ENCODE assay signal across 22 cellular contexts in the genomic region with DNA sequence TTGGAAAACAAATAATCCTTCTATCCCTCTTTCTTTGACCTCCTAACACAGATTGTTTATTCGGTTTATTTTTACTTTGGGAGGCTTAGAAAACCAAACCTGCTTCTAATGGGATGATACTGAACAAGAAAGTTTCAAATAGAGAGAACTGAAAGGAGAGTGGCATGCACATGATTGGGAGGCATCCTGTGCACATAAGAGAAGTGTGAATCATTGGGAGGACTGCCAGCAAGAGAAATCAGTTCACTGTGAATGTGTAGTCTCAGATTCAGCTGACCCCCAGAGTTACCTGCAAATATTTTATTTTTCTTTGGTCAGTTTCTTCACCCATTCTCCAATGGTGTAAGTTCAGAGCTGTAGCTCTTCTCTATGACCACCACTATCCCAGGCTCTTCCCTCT.
DNase-seq lines count a peak whose midpoint lies in the region; ATAC-seq and TF ChIP-seq lines count a peak whose summit lies in the region.
"Had no signal": no experiment of that assay in that cellular context is flagged by ENCODE, and none has a peak within 500 bp of the region (broad histone marks: within the 10 kb centered on the region; RNA-seq: fewer than 3 reads in every experiment).

No MANE protein-coding gene starts in this region.

- no peaks in the 10 kb centered on the region for H3K9me3 Mint-ChIP-seq in GM23338
- H3K9me3 Mint-ChIP-seq: neural progenitor cell, T-cell, WTC11 had no signal

- ATAC-seq in GM23338 (no peak), HG02642 (IDR thresholded peaks at IDR 0.05; ENCODE audit: poor library complexity, unreplicated experiment) (no peak)
- ATAC-seq: gastrocnemius medialis, T-cell, WTC11 had no signal

- H2AFZ ChIP-seq in GM23338 (peak overlapping the region; percentile 56; the same call in 1 of the 2 replicates), fibroblast of lung (ENCODE audit: low read length) (no peak overlapping the region)
- H2AFZ ChIP-seq: neural progenitor cell had no signal

- H4K20me1 ChIP-seq in GM23338 (replicated peaks; ENCODE audit: insufficient read depth) (no peaks in the 10 kb centered on the region), fibroblast of lung (ENCODE audit: control insufficient read depth, extremely low read depth, insufficient read depth, low read length) (no peaks in the 10 kb centered on the region)

- TF ChIP-seq CTCF in GM23338 (conservative IDR thresholded peaks at IDR 0.05; ENCODE audit: low read depth in 2 of 2) = no peak
- TF ChIP-seq CTCF in fibroblast of lung (conservative IDR thresholded peaks at IDR 0.05 in 1 of 2, IDR thresholded peaks at IDR 0.05 in 1 of 2; ENCODE audit: low read depth in 1 of 2, low read length in 2 of 2) = no peak
- TF ChIP-seq CTCF in retinal pigment epithelial cell (conservative IDR thresholded peaks at IDR 0.05; ENCODE audit: low read depth, low read length) = no peak
- TF ChIP-seq CTCF in BE2C (IDR thresholded peaks at IDR 0.05; ENCODE audit: low read depth, low read length) = no peak

- H3K4me1 ChIP-seq in GM23338 (ENCODE audit: insufficient read depth) (no peaks in the 10 kb centered on the region), fibroblast of lung (ENCODE audit: control insufficient read depth, extremely low read depth, insufficient read depth, low read length) (no peaks in the 10 kb centered on the region), BE2C (no peaks in the 10 kb centered on the region)
- H3K4me1 ChIP-seq: gastrocnemius medialis, sigmoid colon, tibial nerve had no signal

- DNase-seq in GM23338 (ENCODE audit: low spot score) (no peak), RPMI8226 (peak; percentile 11), fibroblast of lung (ENCODE audit: low read depth in 2 of 2) (peak; percentile 35 to 66), retinal pigment epithelial cell (ENCODE audit: low read depth) (peak; percentile 28), SW480 (ENCODE audit: low spot score) (no peak), NCI-H526 (lab: John Stamatoyannopoulos, UW) (no peak), BE2C (no peak)
- DNase-seq: activated gamma-delta T cell; aorta; DMS53; dorsolateral prefrontal cortex; gastrocnemius medialis; MM.1S; NCI-H1930; NCI-H524; sigmoid colon; stimulated activated CD4-positive, alpha-beta T cell treated with anti-CD3 and anti-CD28 coated beads, Interleukin-4, amount 100 ng/mL, for 24 hours; T-cell had no signal

- H3K4me2 ChIP-seq in GM23338 (no peak overlapping the region), fibroblast of lung (ENCODE audit: extremely low read depth, insufficient read depth, low read length) (no peak overlapping the region)
- H3K4me2 ChIP-seq: neural progenitor cell had no signal

- H3F3A ChIP-seq in GM23338 (replicated peaks; ENCODE audit: low read depth) = no peaks in the 10 kb centered on the region

- H3K27ac ChIP-seq in GM23338 (ENCODE audit: low read depth) (no peak overlapping the region), fibroblast of lung (ENCODE audit: insufficient read depth, low read length) (no peak overlapping the region)
- H3K27ac ChIP-seq: dorsolateral prefrontal cortex, gastrocnemius medialis, neural progenitor cell, sigmoid colon, tibial nerve had no signal

- no peak overlapping the region for H3K27ac Mint-ChIP-seq in GM23338
- H3K27ac Mint-ChIP-seq: neural progenitor cell, T-cell, WTC11 had no signal

- H3K9ac ChIP-seq in fibroblast of lung (ENCODE audit: insufficient read depth, low read length) = no peak overlapping the region
- H3K9ac ChIP-seq: neural progenitor cell had no signal

- no peaks in the 10 kb centered on the region for H3K27me3 ChIP-seq in GM23338 (ENCODE audit: insufficient read depth)
- no peaks in the 10 kb centered on the region for H3K27me3 ChIP-seq in fibroblast of lung (ENCODE audit: control insufficient read depth, insufficient read depth, low read length)
- H3K27me3 ChIP-seq in BE2C = no peaks in the 10 kb centered on the region
- H3K27me3 ChIP-seq: gastrocnemius medialis, neural progenitor cell, sigmoid colon, tibial nerve had no signal

- no peak overlapping the region for H3K4me3 Mint-ChIP-seq in GM23338
- H3K4me3 Mint-ChIP-seq: neural progenitor cell, T-cell, WTC11 had no signal

- H3K4me1 Mint-ChIP-seq in GM23338 = peaks cover 8% of the 10 kb centered on the region; the same call in 2 of the 3 replicates
- H3K4me1 Mint-ChIP-seq: neural progenitor cell, T-cell had no signal

- H3K27me3 Mint-ChIP-seq in GM23338 (ENCODE audit: insufficient read depth, low read depth, poor library complexity) = no peaks in the 10 kb centered on the region
- H3K27me3 Mint-ChIP-seq: T-cell had no signal

- H3K9me2 ChIP-seq in GM23338 (ENCODE audit: insufficient read depth) = no peaks in the 10 kb centered on the region

- H3K36me3 ChIP-seq in GM23338 (ENCODE audit: insufficient read depth) (no peaks in the 10 kb centered on the region), fibroblast of lung (ENCODE audit: control insufficient read depth, insufficient read depth, low read length) (no peaks in the 10 kb centered on the region), BE2C (no peaks in the 10 kb centered on the region)
- H3K36me3 ChIP-seq: gastrocnemius medialis, neural progenitor cell, sigmoid colon, tibial nerve had no signal

- H3K4me3 ChIP-seq in GM23338 (no peak overlapping the region), fibroblast of lung (replicated peaks in 1 of 4; ENCODE audit: control extremely low read depth in 1 of 4, insufficient read depth in 1 of 4, low read depth in 3 of 4, low read length in 4 of 4) (no peak overlapping the region), retinal pigment epithelial cell (ENCODE audit: low read length) (no peak overlapping the region), BE2C (ENCODE audit: low read depth, low read length) (no peak overlapping the region)
- H3K4me3 ChIP-seq: dorsolateral prefrontal cortex, gastrocnemius medialis, neural progenitor cell, sigmoid colon, tibial nerve had no signal

- H3K36me3 Mint-ChIP-seq in GM23338 (ENCODE audit: low read depth) = no peaks in the 10 kb centered on the region
- H3K36me3 Mint-ChIP-seq: neural progenitor cell, T-cell, WTC11 had no signal

- H3K79me2 ChIP-seq in GM23338 (replicated peaks; ENCODE audit: insufficient read depth) (no peaks in the 10 kb centered on the region), fibroblast of lung (ENCODE audit: control insufficient read depth, insufficient read depth, low read length) (no peaks in the 10 kb centered on the region)

- H3K9me3 ChIP-seq in fibroblast of lung (ENCODE audit: control insufficient read depth, insufficient read depth, low read depth, low read length) (no peaks in the 10 kb centered on the region), BE2C (no peaks in the 10 kb centered on the region)
- H3K9me3 ChIP-seq: gastrocnemius medialis, sigmoid colon, tibial nerve had no signal

TF ChIP-seq in GM23338, 12 proteins besides CTCF, POLR2A, EP300 and RAD21 (continues in another document):
- TF ChIP-seq POLR2AphosphoS5 (IDR thresholded peaks at IDR 0.05; ENCODE audit: low read depth) = no peak
- TF ChIP-seq, protein P1, sequence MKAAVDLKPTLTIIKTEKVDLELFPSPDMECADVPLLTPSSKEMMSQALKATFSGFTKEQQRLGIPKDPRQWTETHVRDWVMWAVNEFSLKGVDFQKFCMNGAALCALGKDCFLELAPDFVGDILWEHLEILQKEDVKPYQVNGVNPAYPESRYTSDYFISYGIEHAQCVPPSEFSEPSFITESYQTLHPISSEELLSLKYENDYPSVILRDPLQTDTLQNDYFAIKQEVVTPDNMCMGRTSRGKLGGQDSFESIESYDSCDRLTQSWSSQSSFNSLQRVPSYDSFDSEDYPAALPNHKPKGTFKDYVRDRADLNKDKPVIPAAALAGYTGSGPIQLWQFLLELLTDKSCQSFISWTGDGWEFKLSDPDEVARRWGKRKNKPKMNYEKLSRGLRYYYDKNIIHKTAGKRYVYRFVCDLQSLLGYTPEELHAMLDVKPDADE (IDR thresholded peaks at IDR 0.05) = no peak
- no peak for TF ChIP-seq CREB1 (CRISPR knock-in tag; IDR thresholded peaks at IDR 0.05; ENCODE audit: low read depth)
- no peak for TF ChIP-seq EZH2 (IDR thresholded peaks at IDR 0.05; ENCODE audit: low read depth, unreplicated experiment)
- TF ChIP-seq JUNB (IDR thresholded peaks at IDR 0.05; ENCODE audit: unreplicated experiment) = no peak
- no peak for TF ChIP-seq EZH2phosphoT487 (IDR thresholded peaks at IDR 0.05; ENCODE audit: unreplicated experiment)
- no peak for TF ChIP-seq ZNF114 (CRISPR knock-in tag; IDR thresholded peaks at IDR 0.05)
- no peak for TF ChIP-seq ZNF331 (CRISPR knock-in tag; IDR thresholded peaks at IDR 0.05; ENCODE audit: low read depth)

Comparison
In these comparisons a context has a peak if more than half of its experiments do, and no peak if none do; other contexts are left out.
1. DNase-seq: peak in RPMI8226 (single experiment), fibroblast of lung (2 of 2) and retinal pigment epithelial cell (single experiment); none in GM23338 (single experiment), SW480 (single experiment), NCI-H526 (0 of 2) and BE2C (single experiment).